In the genomic region with DNA sequence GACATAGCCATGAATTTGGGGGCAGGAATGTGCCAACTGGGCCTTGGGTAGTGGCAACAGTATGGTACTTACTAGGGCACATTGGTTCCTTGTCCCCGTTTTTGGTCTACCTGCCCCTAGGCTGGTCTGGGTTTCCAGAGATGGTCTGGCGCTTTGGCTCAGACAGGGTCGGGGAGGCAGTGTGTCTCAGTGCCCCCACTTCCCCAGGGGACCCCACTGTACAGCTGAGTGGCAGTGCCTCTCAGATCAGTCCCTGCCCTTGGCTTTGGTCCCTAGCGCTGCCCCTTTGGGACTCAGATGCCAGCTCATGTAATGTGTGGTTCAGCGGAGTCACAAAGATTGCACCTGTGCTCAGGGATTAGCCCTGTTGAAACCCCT, we compare ENCODE assay signal across 8 cellular contexts. TPM values are rescaled to one million over a fixed set of nuclear protein-coding genes. Genes with fewer than 3 reads are reported as not detected.
DNase-seq lines count a peak whose midpoint lies in the region; ATAC-seq and TF ChIP-seq lines count a peak whose summit lies in the region.
"Had no signal": no experiment of that assay in that cellular context is flagged by ENCODE, and none has a peak within 500 bp of the region (broad histone marks: within the 10 kb centered on the region; RNA-seq: fewer than 3 reads in every experiment).

No MANE protein-coding gene starts in this region.

- no peak for ATAC-seq in Right ventricle myocardium superior (ENCODE audit: poor library complexity)

- no peaks in the 10 kb centered on the region for H3K27me3 ChIP-seq in right atrium auricular region
- H3K27me3 ChIP-seq in fibroblast of lung (ENCODE audit: control insufficient read depth, insufficient read depth, low read length), result no peaks in the 10 kb centered on the region
- H3K27me3 ChIP-seq: breast epithelium had no signal

- H3K9me3 ChIP-seq in right atrium auricular region, result no peaks in the 10 kb centered on the region
- no peaks in the 10 kb centered on the region for H3K9me3 ChIP-seq in fibroblast of lung (ENCODE audit: control insufficient read depth, insufficient read depth, low read depth, low read length)
- H3K9me3 ChIP-seq: breast epithelium, prostate gland had no signal

- H3K36me3 ChIP-seq in right atrium auricular region, result peaks cover 56% of the 10 kb centered on the region
- H3K36me3 ChIP-seq in fibroblast of lung (ENCODE audit: control insufficient read depth, insufficient read depth, low read length), result peaks cover 42% of the 10 kb centered on the region

- H3K4me1 ChIP-seq in right atrium auricular region, result peaks cover 0 to 32% of the 10 kb centered on the region in 2 donors
- H3K4me1 ChIP-seq in fibroblast of lung (ENCODE audit: control insufficient read depth, extremely low read depth, insufficient read depth, low read length), result peaks cover 22% of the 10 kb centered on the region

- H3K4me3 Mint-ChIP-seq in type B pancreatic cell, result peak overlapping the region; percentile 98

- no peak for TF ChIP-seq CTCF in right atrium auricular region (IDR thresholded peaks at IDR 0.05)
- TF ChIP-seq CTCF in fibroblast of lung (conservative IDR thresholded peaks at IDR 0.05 in 1 of 2, IDR thresholded peaks at IDR 0.05 in 1 of 2; ENCODE audit: low read depth in 1 of 2, low read length in 2 of 2), result no peak
- no peak for TF ChIP-seq CTCF in type B pancreatic cell (conservative IDR thresholded peaks at IDR 0.05)

- peak overlapping the region; percentile 98 for H3K4me2 ChIP-seq in fibroblast of lung (ENCODE audit: extremely low read depth, insufficient read depth, low read length)

- H3K27ac Mint-ChIP-seq in type B pancreatic cell, result peak overlapping the region; percentile 90

- H3K9ac ChIP-seq in fibroblast of lung (ENCODE audit: insufficient read depth, low read length), result peak overlapping the region; percentile 48

- H3K36me3 Mint-ChIP-seq in type B pancreatic cell, result peaks cover 5% of the 10 kb centered on the region

- H3K27ac ChIP-seq in right atrium auricular region, result no peak overlapping the region
- H3K27ac ChIP-seq in fibroblast of lung (ENCODE audit: insufficient read depth, low read length), result peak overlapping the region; percentile 96
- H3K27ac ChIP-seq: prostate gland had no signal

- peaks cover 53% of the 10 kb centered on the region for H3K79me2 ChIP-seq in fibroblast of lung (ENCODE audit: control insufficient read depth, insufficient read depth, low read length)

- no peaks in the 10 kb centered on the region for H4K20me1 ChIP-seq in fibroblast of lung (ENCODE audit: control insufficient read depth, extremely low read depth, insufficient read depth, low read length)

- H2AFZ ChIP-seq in fibroblast of lung (ENCODE audit: low read length), result no peak overlapping the region

- H3K9me3 Mint-ChIP-seq in type B pancreatic cell, result no peaks in the 10 kb centered on the region

- peaks cover 16% of the 10 kb centered on the region for H3K4me1 Mint-ChIP-seq in type B pancreatic cell (ENCODE audit: unreplicated experiment)

- intact Hi-C loops in Right ventricle myocardium superior (cut with DNase I), result no loop called here

- peak; percentile 36 for DNase-seq in Right ventricle myocardium superior
- DNase-seq in right atrium auricular region (ENCODE audit: low spot score), result no peak
- no peak for DNase-seq in fibroblast of lung (ENCODE audit: low read depth in 2 of 2)
- DNase-seq in type B pancreatic cell (ENCODE audit: extremely low spot score, unreplicated experiment), result no peak
- no peak for DNase-seq in AG20443 (ENCODE audit: low spot score)
- no peak for DNase-seq in SW480 (ENCODE audit: low spot score)

- H3K4me3 ChIP-seq in right atrium auricular region (no peak overlapping the region), fibroblast of lung (replicated peaks in 1 of 4; ENCODE audit: control extremely low read depth in 1 of 4, insufficient read depth in 1 of 4, low read depth in 3 of 4, low read length in 4 of 4) (peak overlapping the region in 2 of 4 experiments; percentile 71 to 96)
- H3K4me3 ChIP-seq: prostate gland had no signal

- no peaks in the 10 kb centered on the region for H3K27me3 Mint-ChIP-seq in type B pancreatic cell

RNA-seq across cellular contexts. Expression of gene RIC8A, which starts 3.3 kb away (rescaled TPM):
- 51.9 TPM for total RNA-seq in Right ventricle myocardium superior
- 100 to 1,000 TPM in 1 of 2 donors, 10 to 100 TPM in 1; 68.0 to 101 TPM for total RNA-seq in right atrium auricular region
- 153 and 230 TPM in 2 replicates for total RNA-seq in fibroblast of lung
- polyA plus RNA-seq in fibroblast of lung, result 106 and 128 TPM in 2 replicates
- 101 and 131 TPM in 2 replicates for polyA plus RNA-seq in fibroblast of lung (2012)
- polyA minus RNA-seq in fibroblast of lung (ENCODE audit: low replicate concordance), result 706 and 873 TPM in 2 replicates
- total RNA-seq in type B pancreatic cell (ENCODE audit: low replicate concordance), result 106 and 114 TPM in 2 replicates

RNA-seq across cellular contexts. Expression of gene BET1L, which starts 3.6 kb away (rescaled TPM):
- total RNA-seq in Right ventricle myocardium superior (20.0 TPM), right atrium auricular region (10 to 100 TPM; 20.7 to 25.9 TPM), fibroblast of lung (17.2 and 21.1 TPM in 2 replicates), type B pancreatic cell (ENCODE audit: low replicate concordance) (48.4 and 59.5 TPM in 2 replicates)
- polyA plus RNA-seq in fibroblast of lung, result 63.5 and 70.2 TPM in 2 replicates
- 42.0 and 47.1 TPM in 2 replicates for polyA plus RNA-seq in fibroblast of lung (2012)
- polyA minus RNA-seq in fibroblast of lung (ENCODE audit: low replicate concordance), result 160 and 172 TPM in 2 replicates

RNA-seq across cellular contexts. Expression of gene SCGB1C1, which starts 17.9 kb away (rescaled TPM):
- not detected for total RNA-seq in Right ventricle myocardium superior
- total RNA-seq in right atrium auricular region, result not detected
- not detected in 2 replicates for total RNA-seq in fibroblast of lung
- polyA plus RNA-seq in fibroblast of lung, result not detected in 2 replicates
- polyA plus RNA-seq in fibroblast of lung (2012), result not detected in 2 replicates
- polyA minus RNA-seq in fibroblast of lung (ENCODE audit: low replicate concordance), result not detected in 2 replicates
- not detected in 2 replicates for total RNA-seq in type B pancreatic cell (ENCODE audit: low replicate concordance)
- total RNA-seq: breast epithelium, prostate gland had no signal

RNA-seq across cellular contexts. Expression of gene SIRT3, which starts 25.4 kb away (rescaled TPM):
- total RNA-seq in Right ventricle myocardium superior (42.6 TPM), right atrium auricular region (10 to 100 TPM; 18.3 to 31.4 TPM), fibroblast of lung (8.8 and 9.5 TPM in 2 replicates), type B pancreatic cell (ENCODE audit: low replicate concordance) (18.8 and 33.7 TPM in 2 replicates)
- 10.2 and 11.0 TPM in 2 replicates for polyA plus RNA-seq in fibroblast of lung
- polyA plus RNA-seq in fibroblast of lung (2012), result 9.8 and 13.8 TPM in 2 replicates
- 6.4 and 9.8 TPM in 2 replicates for polyA minus RNA-seq in fibroblast of lung (ENCODE audit: low replicate concordance)

RNA-seq across cellular contexts. Expression of gene PSMD13, which starts 26.0 kb away (rescaled TPM):
- 93.4 TPM for total RNA-seq in Right ventricle myocardium superior
- 10 to 100 TPM; 75.3 to 80.3 TPM for total RNA-seq in right atrium auricular region
- 81.4 and 106 TPM in 2 replicates for total RNA-seq in fibroblast of lung
- 147 and 178 TPM in 2 replicates for polyA plus RNA-seq in fibroblast of lung
- 130 and 183 TPM in 2 replicates for polyA plus RNA-seq in fibroblast of lung (2012)
- 81.6 and 101 TPM in 2 replicates for polyA minus RNA-seq in fibroblast of lung (ENCODE audit: low replicate concordance)
- total RNA-seq in type B pancreatic cell (ENCODE audit: low replicate concordance), result 112 and 115 TPM in 2 replicates
